In the genomic region with DNA sequence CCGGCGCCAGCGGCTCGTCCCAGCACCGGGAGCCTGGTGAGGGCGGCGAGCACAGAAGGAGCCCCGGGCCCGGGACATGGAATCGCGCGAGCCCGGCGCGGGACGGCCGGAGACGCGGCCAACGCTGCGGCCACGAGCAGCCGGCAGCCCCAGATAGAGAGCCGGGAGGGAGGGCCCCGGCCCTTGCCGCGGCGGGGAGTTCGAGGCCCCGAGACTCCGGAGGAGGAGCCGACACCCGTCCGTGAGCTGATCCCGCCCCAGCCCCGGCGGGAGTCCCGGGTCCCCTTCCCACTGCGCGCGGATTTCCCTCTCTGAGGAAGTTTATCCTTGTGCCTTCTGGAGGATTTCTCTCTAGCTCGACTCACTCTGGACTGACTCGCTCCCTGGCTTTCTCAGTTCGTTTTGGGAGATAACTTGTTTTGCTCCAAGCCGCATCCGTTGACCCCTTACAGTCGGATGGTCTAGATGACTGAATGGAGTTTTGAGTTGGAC, we compare ENCODE assay signal across 8 cellular contexts. TPM values are rescaled to one million over a fixed set of nuclear protein-coding genes. Genes with fewer than 3 reads are reported as not detected.
DNase-seq lines count a peak whose midpoint lies in the region; ATAC-seq and TF ChIP-seq lines count a peak whose summit lies in the region.

No MANE protein-coding gene starts in this region.

- CTCF ChIA-PET in Panc1 (lab: Charles Lee), result interaction anchor here (0.6 to 1.3 kb wide), 2 partner anchors 39 to 95 kb away, joined by 3 to 8 read pairs; no protein-coding TSS in a partner anchor

- H3K27me3 Mint-ChIP-seq in immature natural killer cell (ENCODE audit: low read depth in 3 of 3), result peaks cover 22 to 25% (median 22%) of the 10 kb centered on the region in 3 donors

- POLR2A ChIA-PET in Panc1 (lab: Charles Lee), result interaction anchor here (1.2 kb wide), 1 partner anchor 88 kb away, joined by 3 read pairs; no protein-coding TSS in a partner anchor

- TF ChIP-seq CTCF in Panc1 (IDR thresholded peaks at IDR 0.05) (no peak), body of pancreas (IDR thresholded peaks at IDR 0.05) (no peak)

- intact Hi-C loops in Panc1 (cut with micrococcal nuclease; ENCODE audit: unreplicated experiment), result loop anchor here (1.0 to 2.0 kb wide), 2 partner anchors 64 to 96 kb away; no protein-coding TSS in a partner anchor
- intact Hi-C loops in body of pancreas (cut with DNase I), result no loop called here

- H3K4me3 Mint-ChIP-seq in immature natural killer cell, result peak overlapping the region; percentile 90 to 97 (median 91)

- H3K36me3 ChIP-seq in Panc1 (ENCODE audit: control insufficient read depth, insufficient read depth, low read length) (no peaks in the 10 kb centered on the region), body of pancreas (replicated peaks in 1 of 2; ENCODE audit: insufficient read depth in 1 of 2, low read depth in 2 of 2) (no peaks in the 10 kb centered on the region)

- 0% methylated on average over 8 to 47 of the region's 47 CpGs for WGBS in body of pancreas, 2 donors

- BruUV-seq in Panc1 (replicated peaks; lab: Mats Ljungman, UMichigan), result no TSS peak

- H3K27ac ChIP-seq in Panc1 (ENCODE audit: low read length) (peak overlapping the region; percentile 91), body of pancreas (peak overlapping the region; percentile 89 to 96 (median 95))

- ATAC-seq in HG02763 (IDR thresholded peaks at IDR 0.05; ENCODE audit: unreplicated experiment) (peak; percentile 26), Panc1 (peak; percentile 59), body of pancreas (peak; percentile 12)

- H3K27me3 ChIP-seq in Panc1 (ENCODE audit: control insufficient read depth, insufficient read depth, low read length), result no peaks in the 10 kb centered on the region
- H3K27me3 ChIP-seq in body of pancreas, result no peaks in the 10 kb centered on the region

- H3K4me1 ChIP-seq in Panc1 (ENCODE audit: control insufficient read depth, insufficient read depth, low read length) (peaks cover 52% of the 10 kb centered on the region), body of pancreas (peaks cover 51% of the 10 kb centered on the region)

- H3K36me3 Mint-ChIP-seq in immature natural killer cell, result peaks cover 0 to 6% (median 4%) of the 10 kb centered on the region in 3 donors

- DNase-seq in NCI-H146 (lab: John Stamatoyannopoulos, UW), result peak; percentile 77
- DNase-seq in NCI-H146 treated with DMSO at 0.1 percent for 48 hours (lab: John Stamatoyannopoulos, UW; ENCODE audit: unreplicated experiment), result no peak
- no peak for DNase-seq in Panc1 (ENCODE audit: low read depth, low spot score)
- DNase-seq in body of pancreas, result peak in 1 of 4 donors; percentile 53
- DNase-seq in immature natural killer cell, result no peak
- peak; percentile 20 to 32 for DNase-seq in stimulated activated CD4-positive, alpha-beta T cell treated with anti-CD3 and anti-CD28 coated beads, Interleukin-12 subunit alpha, Interleukin-12 subunit beta, amount 100 ng/mL, for 24 hours (ENCODE audit: low read depth in 2 of 2)
- DNase-seq in GOT3 (lab: John Stamatoyannopoulos, UW), result no peak

- peak overlapping the region; percentile 14 to 87 (median 76) for H3K27ac Mint-ChIP-seq in immature natural killer cell

- peak overlapping the region; percentile 85 to 96 for H3K4me3 ChIP-seq in Panc1 (ENCODE audit: low read depth in 2 of 2, low read length in 2 of 2)
- H3K4me3 ChIP-seq in body of pancreas, result peak overlapping the region; percentile 73 to 89

- H3K9me3 Mint-ChIP-seq in immature natural killer cell, result peaks cover 0 to 1% (median 0%) of the 10 kb centered on the region in 6 donors

- in situ Hi-C loops in Panc1 (cut with HindIII; ENCODE audit: low pct_unique_long_range_greater_than_20kb, low sequenced_read_pairs), result no loop called here

- H3K9me3 ChIP-seq in Panc1 (ENCODE audit: control insufficient read depth, insufficient read depth, low read depth, low read length) (no peaks in the 10 kb centered on the region), body of pancreas (no peaks in the 10 kb centered on the region)

- no peak for TF ChIP-seq POLR2A in body of pancreas (IDR thresholded peaks at IDR 0.05)

- peaks cover 29 to 50% of the 10 kb centered on the region in 2 donors for H3K4me1 Mint-ChIP-seq in immature natural killer cell

RNA-seq across cellular contexts. Expression of a gene that starts 0.5 kb away (rescaled TPM):
- 182 TPM for total RNA-seq in Panc1 (2021; ENCODE audit: unreplicated experiment)
- 55.9 TPM for polyA plus RNA-seq in Panc1 (2012; ENCODE audit: insufficient read length)
- 10 to 100 TPM; 46.5 to 71.1 TPM for total RNA-seq in body of pancreas
- 10 to 100 TPM in 1 of 3 donors, 1 to 10 TPM in 2; 1.1 to 12.2 (median 6.7) TPM for polyA plus RNA-seq in immature natural killer cell

RNA-seq across cellular contexts. Expression of a gene that starts 11.6 kb away (rescaled TPM):
- total RNA-seq in Panc1 (2021; ENCODE audit: unreplicated experiment) (22.8 TPM), body of pancreas (1 to 10 TPM; 3.0 to 3.1 TPM)
- polyA plus RNA-seq in Panc1 (2012; ENCODE audit: insufficient read length), result 12.7 TPM
- polyA plus RNA-seq in immature natural killer cell, result not detected

Comparison
In these comparisons a context has a peak if more than half of its experiments do, and no peak if none do; other contexts are left out.
1. DNase-seq: peak in NCI-H146 (single experiment) and stimulated activated CD4-positive, alpha-beta T cell treated with anti-CD3 and anti-CD28 coated beads, Interleukin-12 subunit alpha, Interleukin-12 subunit beta, amount 100 ng/mL, for 24 hours (2 of 2); none in NCI-H146 treated with DMSO at 0.1 percent for 48 hours (single experiment), Panc1 (single experiment), immature natural killer cell (0 of 3) and GOT3 (single experiment).
2. Peak in every context shown above with its lines, with median percentiles within 50 percentile points of each other: ATAC-seq.